In genomic region chr2:47068966-47069627, GRCh38 we compare ENCODE assay signal across 9 cellular contexts.
DNase-seq lines count a peak whose midpoint lies in the region; TF ChIP-seq lines count a peak whose summit lies in the region.
"Had no signal": no experiment of that assay in that cellular context is flagged by ENCODE, and none has a peak within 500 bp of the region (broad histone marks: within the 10 kb centered on the region; RNA-seq: fewer than 3 reads in every experiment).

No MANE protein-coding gene starts in this region.

- H3K27me3 ChIP-seq in Peyer's patch (no peaks in the 10 kb centered on the region), esophagus squamous epithelium (no peaks in the 10 kb centered on the region), osteoblast (ENCODE audit: insufficient read depth, low read length) (no peaks in the 10 kb centered on the region)

- H3K4me1 ChIP-seq in Peyer's patch (peaks cover 17 to 84% (median 38%) of the 10 kb centered on the region in 4 donors), esophagus squamous epithelium (peaks cover 48 to 90% (median 71%) of the 10 kb centered on the region in 3 donors), osteoblast (ENCODE audit: insufficient read depth, low read length) (peaks cover 70% of the 10 kb centered on the region)

- H3K27ac ChIP-seq in 22Rv1 (peak overlapping the region; percentile 58), Peyer's patch (peak overlapping the region; percentile 50 to 91 (median 76)), esophagus squamous epithelium (peak overlapping the region; percentile 76 to 94 (median 90)), osteoblast (ENCODE audit: low read depth, low read length) (peak overlapping the region; percentile 98)

- H3K9me3 ChIP-seq in Peyer's patch (no peaks in the 10 kb centered on the region), esophagus squamous epithelium (no peaks in the 10 kb centered on the region), osteoblast (ENCODE audit: low read depth, low read length) (no peaks in the 10 kb centered on the region)

- DNase-seq in Peyer's patch (no peak), esophagus squamous epithelium (lab: John Stamatoyannopoulos, UW) (no peak), osteoblast (ENCODE audit: insufficient read length, low spot score, missing footprints) (peak; percentile 89), NCI-H510A treated with DMSO at 0.1 percent for 48 hours (lab: John Stamatoyannopoulos, UW) (no peak), activated gamma-delta T cell (lab: John Stamatoyannopoulos, UW) (no peak), COR-L47 (lab: John Stamatoyannopoulos, UW) (no peak), MV-4-11 (lab: John Stamatoyannopoulos, UW) (no peak)
- DNase-seq: activated CD4-positive, alpha-beta T cell treated with anti-CD3 and anti-CD28 coated beads, Interleukin-2, amount 10 ng/mL, durations not matched to agents 7 days and 5 days had no signal

- no peak for TF ChIP-seq POLR2A in Peyer's patch (IDR thresholded peaks at IDR 0.05)
- no peak for TF ChIP-seq POLR2A in esophagus squamous epithelium (IDR thresholded peaks at IDR 0.05)

- TF ChIP-seq CTCF in 22Rv1 (IDR thresholded peaks at IDR 0.05) (no peak), Peyer's patch (IDR thresholded peaks at IDR 0.05) (no peak), esophagus squamous epithelium (IDR thresholded peaks at IDR 0.05) (no peak), osteoblast (IDR thresholded peaks at IDR 0.05; ENCODE audit: extremely low read depth, low read depth, low read length) (no peak)

- H2AFZ ChIP-seq in osteoblast (ENCODE audit: low read length): no peak overlapping the region

- peak overlapping the region; percentile 24 for H3K4me2 ChIP-seq in osteoblast (ENCODE audit: insufficient read depth, low read length)

- intact Hi-C loops in esophagus squamous epithelium (cut with DNase I): no loop called here

- H4K20me1 ChIP-seq in osteoblast (ENCODE audit: insufficient read depth, low read length): no peaks in the 10 kb centered on the region

- H3K4me3 ChIP-seq in Peyer's patch (no peak overlapping the region), esophagus squamous epithelium (no peak overlapping the region), osteoblast (ENCODE audit: insufficient read depth, low read length) (no peak overlapping the region)

- 27 to 67% methylated on average over 2 to 3 of the region's 6 CpGs for WGBS in esophagus squamous epithelium, 2 donors

- H3K36me3 ChIP-seq in Peyer's patch (peaks cover 0 to 8% (median 0%) of the 10 kb centered on the region in 3 donors), esophagus squamous epithelium (peaks cover 0 to 43% (median 0%) of the 10 kb centered on the region in 3 donors), osteoblast (ENCODE audit: insufficient read depth, low read length) (peaks cover 41% of the 10 kb centered on the region)

- peaks cover 11% of the 10 kb centered on the region for H3K79me2 ChIP-seq in osteoblast (ENCODE audit: insufficient read depth, low read length)
